ENCODE assay signal across 9 cellular contexts in genomic region chr10:119113805-119114732, GRCh38. TPM values are rescaled to one million over a fixed set of nuclear protein-coding genes. Genes with fewer than 3 reads are reported as not detected.
A peak's percentile ranks its signal among the peaks of the same experiment; 100 is the strongest.
DNase-seq lines count a peak whose midpoint lies in the region; ATAC-seq and TF ChIP-seq lines count a peak whose summit lies in the region.
"Had no signal": no experiment of that assay in that cellular context is flagged by ENCODE, and none has a peak within 500 bp of the region (broad histone marks: within the 10 kb centered on the region; RNA-seq: fewer than 3 reads in every experiment).

No MANE protein-coding gene starts in this region.

- H3K4me3 Mint-ChIP-seq in chondrocyte (ENCODE audit: unreplicated experiment) = no peak overlapping the region
- no peak overlapping the region for H3K4me3 Mint-ChIP-seq in osteocyte (ENCODE audit: unreplicated experiment)
- H3K4me3 Mint-ChIP-seq: neural progenitor cell had no signal

- DNase-seq in CMK (ENCODE audit: low read depth) (peak; percentile 66), NB4 (ENCODE audit: low read depth) (peak; percentile 97), chondrocyte (ENCODE audit: low spot score) (no peak), osteocyte (ENCODE audit: extremely low spot score, unreplicated experiment) (no peak), NCI-H146 (lab: John Stamatoyannopoulos, UW) (no peak), dermis blood vessel endothelial cell (no peak), NCI-H187 (lab: John Stamatoyannopoulos, UW) (no peak)

- H3K27me3 Mint-ChIP-seq in chondrocyte (ENCODE audit: low read depth) = no peaks in the 10 kb centered on the region
- H3K27me3 Mint-ChIP-seq in osteocyte (ENCODE audit: unreplicated experiment) = no peaks in the 10 kb centered on the region

- TF ChIP-seq CTCF in NB4 (IDR thresholded peaks at IDR 0.05; ENCODE audit: low read depth, low read length) (no peak), chondrocyte (IDR thresholded peaks at IDR 0.05) (no peak), osteocyte (IDR thresholded peaks at IDR 0.05) (no peak)

- H3K4me3 ChIP-seq in NB4 (ENCODE audit: low read depth, low read length) = peak overlapping the region; percentile 8
- H3K4me3 ChIP-seq: neural progenitor cell had no signal

- no peak for ATAC-seq in HG02642 (IDR thresholded peaks at IDR 0.05; ENCODE audit: poor library complexity, unreplicated experiment)

- peak overlapping the region; percentile 83 for H3K27ac Mint-ChIP-seq in chondrocyte (ENCODE audit: unreplicated experiment)
- H3K27ac Mint-ChIP-seq in osteocyte (ENCODE audit: unreplicated experiment) = peak overlapping the region; percentile 23
- H3K27ac Mint-ChIP-seq: neural progenitor cell had no signal

- no peak for TF ChIP-seq POLR2A in NB4 (IDR thresholded peaks at IDR 0.05; ENCODE audit: extremely low read depth, insufficient read length)

- H3K36me3 Mint-ChIP-seq in chondrocyte (ENCODE audit: low read depth) (peaks cover 24% of the 10 kb centered on the region), osteocyte (ENCODE audit: unreplicated experiment) (peaks cover 32% of the 10 kb centered on the region)

- H3K9me3 Mint-ChIP-seq in chondrocyte (ENCODE audit: low read depth) = no peaks in the 10 kb centered on the region
- no peaks in the 10 kb centered on the region for H3K9me3 Mint-ChIP-seq in osteocyte (ENCODE audit: unreplicated experiment)
- H3K9me3 Mint-ChIP-seq: neural progenitor cell had no signal

- H3K4me1 Mint-ChIP-seq in chondrocyte (ENCODE audit: low read depth) = peaks cover 7% of the 10 kb centered on the region
- H3K4me1 Mint-ChIP-seq in osteocyte (ENCODE audit: unreplicated experiment) = peaks cover 3% of the 10 kb centered on the region
- H3K4me1 Mint-ChIP-seq: neural progenitor cell had no signal

RNA-seq across cellular contexts. Expression of gene DENND10, which starts 10.2 kb away (rescaled TPM):
- 32.4 to 43.0 TPM (median 40.1 TPM) in 3 replicates for total RNA-seq in chondrocyte
- total RNA-seq in osteocyte = 43.1 and 50.6 TPM in 2 replicates
- 59.2 and 65.9 TPM in 2 replicates for total RNA-seq in dermis blood vessel endothelial cell

RNA-seq across cellular contexts. Expression of gene EIF3A, which starts 33.5 kb away (rescaled TPM):
- 121 to 136 TPM (median 134 TPM) in 3 replicates for total RNA-seq in chondrocyte
- 146 and 147 TPM in 2 replicates for total RNA-seq in osteocyte
- 131 and 167 TPM in 2 replicates for total RNA-seq in dermis blood vessel endothelial cell

RNA-seq across cellular contexts. Expression of gene SFXN4, which starts 51.4 kb away (rescaled TPM):
- total RNA-seq in chondrocyte (12.8 to 13.9 TPM (median 13.9 TPM) in 3 replicates), osteocyte (10.9 and 12.2 TPM in 2 replicates), dermis blood vessel endothelial cell (9.4 and 14.6 TPM in 2 replicates)

Comparison
In these comparisons a context has a peak if more than half of its experiments do, and no peak if none do; other contexts are left out.
1. DNase-seq: peak in CMK (single experiment) and NB4 (single experiment); none in chondrocyte (single experiment), osteocyte (single experiment), NCI-H146 (single experiment), dermis blood vessel endothelial cell (single experiment) and NCI-H187 (0 of 2).